9 cellular contexts compared by ENCODE assay signal in genomic region chr3:179464296-179465092, GRCh38. TPM values are rescaled to one million over a fixed set of nuclear protein-coding genes. Genes with fewer than 3 reads are reported as not detected.
DNase-seq lines count a peak whose midpoint lies in the region; ATAC-seq, FAIRE-seq and TF ChIP-seq lines count a peak whose summit lies in the region.
"Had no signal": no experiment of that assay in that cellular context is flagged by ENCODE, and none has a peak within 500 bp of the region (broad histone marks: within the 10 kb centered on the region; RNA-seq: fewer than 3 reads in every experiment).

No MANE protein-coding gene starts in this region.

- H3K36me3 ChIP-seq in keratinocyte (ENCODE audit: control insufficient read depth in 2 of 2, extremely low read depth in 1 of 2, insufficient read depth in 2 of 2, low read length in 2 of 2) (no peaks in the 10 kb centered on the region), esophagus muscularis mucosa (no peaks in the 10 kb centered on the region)

- H3K4me1 ChIP-seq in keratinocyte (ENCODE audit: control insufficient read depth, extremely low read depth, insufficient read depth, low read length) (peaks cover 9% of the 10 kb centered on the region), esophagus muscularis mucosa (no peaks in the 10 kb centered on the region)

- H4K20me1 ChIP-seq in keratinocyte (ENCODE audit: control insufficient read depth, extremely low read depth, insufficient read depth, low read length) = no peaks in the 10 kb centered on the region

- H3K9me3 ChIP-seq in keratinocyte (ENCODE audit: control insufficient read depth, low read depth, low read length) (no peaks in the 10 kb centered on the region), esophagus muscularis mucosa (no peaks in the 10 kb centered on the region)

- H3K79me2 ChIP-seq in keratinocyte (ENCODE audit: control insufficient read depth, insufficient read depth, low read length) = no peaks in the 10 kb centered on the region

- dilution Hi-C loops in keratinocyte (cut with MboI; ENCODE audit: extremely low pct_ligation_motif_present, low sequenced_read_pairs) = no loop called here

- TF ChIP-seq CTCF in keratinocyte (optimal IDR thresholded peaks at IDR 0.05 in 1 of 3, IDR thresholded peaks at IDR 0.05 in 1 of 3, conservative IDR thresholded peaks at IDR 0.05 in 1 of 3; ENCODE audit: extremely low read depth in 1 of 3, insufficient read depth in 2 of 3, low read length in 3 of 3) = no peak
- no peak for TF ChIP-seq CTCF in esophagus muscularis mucosa (IDR thresholded peaks at IDR 0.05)

- H2AFZ ChIP-seq in keratinocyte (ENCODE audit: control insufficient read depth, low read length) = peak overlapping the region; percentile 94

- no peaks in the 10 kb centered on the region for H3K9me1 ChIP-seq in keratinocyte (ENCODE audit: control insufficient read depth, extremely low read depth, insufficient read depth, low read length)

- H3K4me2 ChIP-seq in keratinocyte (ENCODE audit: control insufficient read depth, extremely low read depth, insufficient read depth, low read depth, low read length) = peak overlapping the region; percentile 80

- no peak for TF ChIP-seq POLR2A in esophagus muscularis mucosa (IDR thresholded peaks at IDR 0.05; ENCODE audit: low read depth)

- 80% methylated on average over 19 of the region's 19 CpGs for WGBS in esophagus muscularis mucosa

- DNase-seq in DMS153 treated with DMSO at 0.1 percent for 48 hours (lab: John Stamatoyannopoulos, UW; ENCODE audit: unreplicated experiment) (peak; percentile 17), NCI-H510A treated with DMSO at 0.1 percent for 48 hours (lab: John Stamatoyannopoulos, UW) (peak; percentile 17), keratinocyte (ENCODE audit: low read depth, low spot score) (no peak), NCI-H2081 treated with DMSO at 0.1 percent for 48 hours (lab: John Stamatoyannopoulos, UW) (no peak), esophagus muscularis mucosa (ENCODE audit: extremely low spot score) (no peak), retina (no peak)
- DNase-seq in stimulated activated CD4-positive, alpha-beta T cell treated with anti-CD3 and anti-CD28 coated beads, Interleukin-4, amount 100 ng/mL, for 24 hours = no peak
- DNase-seq: dorsolateral prefrontal cortex had no signal

- H3K4me3 ChIP-seq in keratinocyte (ENCODE audit: control insufficient read depth in 2 of 3, extremely low read depth in 1 of 3, insufficient read depth in 2 of 3, low read depth in 1 of 3, low read length in 3 of 3) (peak overlapping the region in 1 of 3 experiments; percentile 7), esophagus muscularis mucosa (no peak overlapping the region)

- H3K9ac ChIP-seq in keratinocyte (ENCODE audit: control insufficient read depth, extremely low read depth, insufficient read depth, low read length) = no peak overlapping the region

- ATAC-seq in GM21576 (IDR thresholded peaks at IDR 0.05; ENCODE audit: unreplicated experiment) = peak; percentile 64

- TF ChIP-seq EP300 in esophagus muscularis mucosa (IDR thresholded peaks at IDR 0.05) = no peak

- no peaks in the 10 kb centered on the region for H3K27me3 ChIP-seq in keratinocyte (ENCODE audit: control insufficient read depth, extremely low read depth, insufficient read depth, low read length)
- no peaks in the 10 kb centered on the region for H3K27me3 ChIP-seq in esophagus muscularis mucosa

- peak; percentile 91 for FAIRE-seq in keratinocyte (lab: Jason Lieb, UNC)

- H3K27ac ChIP-seq in keratinocyte (ENCODE audit: control insufficient read depth, insufficient read depth, low read length) = no peak overlapping the region
- H3K27ac ChIP-seq in esophagus muscularis mucosa (replicated peaks in 1 of 4) = no peak overlapping the region
- H3K27ac ChIP-seq: dorsolateral prefrontal cortex had no signal

- intact Hi-C loops in esophagus muscularis mucosa (cut with DNase I) = no loop called here

RNA-seq across cellular contexts. Expression of gene GNB4, which starts 13.2 kb away (rescaled TPM):
- 35.1 to 51.1 TPM (median 42.2 TPM) in 3 replicates for polyA plus RNA-seq in keratinocyte
- 5.9 TPM for polyA plus RNA-seq in keratinocyte (2011; ENCODE audit: low read depth)
- polyA plus RNA-seq in keratinocyte (2011; cell fraction: cytosol; rRNA removed) = 28.0 and 54.4 TPM in 2 replicates
- polyA plus RNA-seq in keratinocyte (2011; cell fraction: nucleus; rRNA removed) = 30.0 and 31.3 TPM in 2 replicates
- polyA plus RNA-seq in keratinocyte (2012; ENCODE audit: low replicate concordance) = 7.8 and 31.2 TPM in 2 replicates
- polyA minus RNA-seq in keratinocyte = 37.8 to 129 TPM (median 83.8 TPM) in 3 replicates
- 34.7 TPM for polyA minus RNA-seq in keratinocyte (2011; cell fraction: cytosol; rRNA and poly(A)+ RNA removed)
- 28.5 and 65.6 TPM in 2 replicates for polyA minus RNA-seq in keratinocyte (2011; cell fraction: nucleus; rRNA and poly(A)+ RNA removed)
- total RNA-seq in esophagus muscularis mucosa = 100 to 1,000 TPM in 1 of 4 donors, 10 to 100 TPM in 3; 57.7 to 130 (median 80.9) TPM

Comparison
In these comparisons a context has a peak if more than half of its experiments do, and no peak if none do; other contexts are left out.
1. DNase-seq: peak in DMS153 treated with DMSO at 0.1 percent for 48 hours (single experiment) and NCI-H510A treated with DMSO at 0.1 percent for 48 hours (single experiment); none in keratinocyte (single experiment), NCI-H2081 treated with DMSO at 0.1 percent for 48 hours (single experiment), esophagus muscularis mucosa (single experiment), stimulated activated CD4-positive, alpha-beta T cell treated with anti-CD3 and anti-CD28 coated beads, Interleukin-4, amount 100 ng/mL, for 24 hours (single experiment) and retina (single experiment).